Comparison of ENCODE assay signal across 7 cellular contexts in genomic region chr1:16257556-16257955, GRCh38. TPM values are rescaled to one million over a fixed set of nuclear protein-coding genes. Genes with fewer than 3 reads are reported as not detected.
DNase-seq lines count a peak whose midpoint lies in the region; ATAC-seq, FAIRE-seq and TF ChIP-seq lines count a peak whose summit lies in the region.
"Not testable (repeated sequence)": the region's sequence is repeated elsewhere in the genome, so short reads cannot be mapped to it uniquely, and the experiment has no call there.

No MANE protein-coding gene starts in this region.

- H3K4me3 Mint-ChIP-seq in CD4-positive, alpha-beta T cell; T-helper 17 cell; activated naive CD8-positive, alpha-beta T cell treated with anti-CD3 and anti-CD28 coated beads, Interleukin-2, amount 50 U/mL, for 24 hours; effector memory CD8-positive, alpha-beta T cell; stimulated activated memory B cell treated with anti-CD40 and anti-IgM and Interleukin-4, amounts not matched to agents 10 μg/mL and 1 μg/mL and 100 μg/mL, for 72 hours: not testable (repeated sequence)

- TF ChIP-seq CTCF in CD4-positive, alpha-beta T cell (IDR thresholded peaks at IDR 0.05); HCT116 (IDR thresholded peaks at IDR 0.05 in 2 of 3, conservative IDR thresholded peaks at IDR 0.05 in 1 of 3; ENCODE audit: borderline replicate concordance in 1 of 3, insufficient read depth in 1 of 3, low read depth in 2 of 3, low read length in 2 of 3); HepG2 (CRISPR knock-in tag; IDR thresholded peaks at IDR 0.05): not testable (repeated sequence)

- TF ChIP-seq RAD21 in HCT116 (IDR thresholded peaks at IDR 0.05; ENCODE audit: low read depth); HepG2 (CRISPR knock-in tag; IDR thresholded peaks at IDR 0.05): not testable (repeated sequence)

- TF ChIP-seq EP300 in HepG2 (IDR thresholded peaks at IDR 0.05; ENCODE audit: low read depth in 2 of 2, low read length in 2 of 2); HepG2 (CRISPR knock-in tag; IDR thresholded peaks at IDR 0.05; ENCODE audit: borderline replicate concordance): not testable (repeated sequence)

- POLR2A ChIA-PET in CD4-positive, alpha-beta T cell (lab: Charles Lee); HCT116 (lab: Charles Lee); HepG2 (lab: Yijun Ruan, JAX): not testable (repeated sequence)

- H3K9me3 Mint-ChIP-seq in CD4-positive, alpha-beta T cell; activated naive CD8-positive, alpha-beta T cell treated with anti-CD3 and anti-CD28 coated beads, Interleukin-2, amount 50 U/mL, for 24 hours; effector memory CD8-positive, alpha-beta T cell; stimulated activated memory B cell treated with anti-CD40 and anti-IgM and Interleukin-4, amounts not matched to agents 10 μg/mL and 1 μg/mL and 100 μg/mL, for 72 hours: not testable (repeated sequence)

- TF ChIP-seq POLR2A in HCT116 (IDR thresholded peaks at IDR 0.05; ENCODE audit: borderline replicate concordance, extremely low read depth, insufficient read depth, insufficient read length); HepG2 (IDR thresholded peaks at IDR 0.05; ENCODE audit: insufficient read depth in 1 of 2, low read depth in 2 of 2, low read length in 2 of 2): not testable (repeated sequence)

- not testable (repeated sequence) for FAIRE-seq in HepG2 (lab: Jason Lieb, UNC)

- in situ Hi-C loops in HepG2 (cut with HindIII; ENCODE audit: extremely low pct_ligation_motif_present, low pct_unique_long_range_greater_than_20kb): not testable (repeated sequence)

- not testable (repeated sequence) for H3K9me3 ChIP-seq in CD4-positive, alpha-beta T cell (ENCODE audit: control insufficient read depth, low read length); HCT116 (ENCODE audit: control insufficient read depth in 1 of 2, insufficient read depth in 1 of 2, low read depth in 1 of 2, low read length in 2 of 2); T-helper 17 cell (ENCODE audit: control insufficient read depth, low read length, poor library complexity, severe bottlenecking); HepG2 (ENCODE audit: low read length)

- H3K36me3 ChIP-seq in HCT116 (ENCODE audit: control insufficient read depth in 1 of 2, insufficient read depth in 2 of 2, low read length in 2 of 2) (peaks cover 3 to 12% of the 10 kb centered on the region in 2 experiments; a peak in 2 of 4 replicates), HepG2 (replicated peaks in 1 of 2; ENCODE audit: control insufficient read depth in 1 of 2, insufficient read depth in 2 of 2, low read length in 2 of 2) (peaks cover 5 to 45% of the 10 kb centered on the region in 2 experiments)

- peak overlapping the region; percentile 33 for H3K27ac Mint-ChIP-seq in CD4-positive, alpha-beta T cell
- peak overlapping the region; percentile 67 for H3K27ac Mint-ChIP-seq in T-helper 17 cell
- peak overlapping the region; percentile 38 for H3K27ac Mint-ChIP-seq in activated naive CD8-positive, alpha-beta T cell treated with anti-CD3 and anti-CD28 coated beads, Interleukin-2, amount 50 U/mL, for 24 hours
- peak overlapping the region; percentile 38 to 49 for H3K27ac Mint-ChIP-seq in effector memory CD8-positive, alpha-beta T cell
- H3K27ac Mint-ChIP-seq in stimulated activated memory B cell treated with anti-CD40 and anti-IgM and Interleukin-4, amounts not matched to agents 10 μg/mL and 1 μg/mL and 100 μg/mL, for 72 hours: peak overlapping the region; percentile 30

- not testable (repeated sequence) for ATAC-seq in CD4-positive, alpha-beta T cell (ENCODE audit: poor library complexity); HCT116; T-helper 17 cell; activated naive CD8-positive, alpha-beta T cell treated with anti-CD3 and anti-CD28 coated beads, Interleukin-2, amount 50 U/mL, for 24 hours; effector memory CD8-positive, alpha-beta T cell (replicated peaks); HepG2; stimulated activated memory B cell treated with anti-CD40 and anti-IgM and Interleukin-4, amounts not matched to agents 10 μg/mL and 1 μg/mL and 100 μg/mL, for 72 hours

- H3K27ac ChIP-seq in CD4-positive, alpha-beta T cell (ENCODE audit: low read depth, low read length); HCT116 (ENCODE audit: low read depth, low read length); HepG2 (ENCODE audit: extremely low read length, insufficient read depth, low read length): not testable (repeated sequence)

- 95% methylated on average over 3 of the region's 3 CpGs for WGBS in HepG2 (ENCODE audit: low lambda C conversion rate)

- intact Hi-C loops in CD4-positive, alpha-beta T cell (cut with DNase I, micrococcal nuclease); HCT116 (cut with micrococcal nuclease); HepG2 (cut with micrococcal nuclease; ENCODE audit: unreplicated experiment): not testable (repeated sequence)

- not testable (repeated sequence) for H2AFZ ChIP-seq in HCT116 (ENCODE audit: low read depth, low read length, poor library complexity, severe bottlenecking); HepG2 (ENCODE audit: low read length)

- H3K27me3 Mint-ChIP-seq in CD4-positive, alpha-beta T cell; T-helper 17 cell; activated naive CD8-positive, alpha-beta T cell treated with anti-CD3 and anti-CD28 coated beads, Interleukin-2, amount 50 U/mL, for 24 hours; effector memory CD8-positive, alpha-beta T cell; stimulated activated memory B cell treated with anti-CD40 and anti-IgM and Interleukin-4, amounts not matched to agents 10 μg/mL and 1 μg/mL and 100 μg/mL, for 72 hours: not testable (repeated sequence)

- not testable (repeated sequence) for DNase-seq in CD4-positive, alpha-beta T cell; HCT116 (ENCODE audit: low read depth, low spot score); T-helper 17 cell; activated naive CD8-positive, alpha-beta T cell treated with anti-CD3 and anti-CD28 coated beads, Interleukin-2, amount 50 U/mL, for 24 hours; effector memory CD8-positive, alpha-beta T cell; HepG2 (ENCODE audit: low spot score)

- peaks cover 8 to 12% of the 10 kb centered on the region in 2 experiments; a peak in 3 of 4 replicates for H3K4me1 ChIP-seq in HCT116 (ENCODE audit: control insufficient read depth in 1 of 2, insufficient read depth in 2 of 2, low read length in 2 of 2)
- not testable (repeated sequence) for H3K4me1 ChIP-seq in HepG2 (ENCODE audit: insufficient read depth, low read length)

- RAD21 ChIA-PET in HCT116 (lab: Charles Lee; ENCODE audit: low non-redundant PET in 1 of 2, low total read pairs in 2 of 2, uncharacterized antibody in 2 of 2, unreplicated experiment in 2 of 2): not testable (repeated sequence)

- H3K79me2 ChIP-seq in HCT116 (ENCODE audit: insufficient read depth, low read length); HepG2 (ENCODE audit: insufficient read depth, low read length): not testable (repeated sequence)

- not testable (repeated sequence) for H3K4me1 Mint-ChIP-seq in CD4-positive, alpha-beta T cell (ENCODE audit: low read depth); T-helper 17 cell; activated naive CD8-positive, alpha-beta T cell treated with anti-CD3 and anti-CD28 coated beads, Interleukin-2, amount 50 U/mL, for 24 hours; effector memory CD8-positive, alpha-beta T cell (ENCODE audit: low read depth in 2 of 2); stimulated activated memory B cell treated with anti-CD40 and anti-IgM and Interleukin-4, amounts not matched to agents 10 μg/mL and 1 μg/mL and 100 μg/mL, for 72 hours

- H3K27me3 ChIP-seq in CD4-positive, alpha-beta T cell (ENCODE audit: control insufficient read depth, insufficient read depth, low read length); HCT116 (ENCODE audit: insufficient read depth, low read length); HepG2 (ENCODE audit: control insufficient read depth in 1 of 2, insufficient read depth in 2 of 2, low read length in 2 of 2): not testable (repeated sequence)

- CTCF ChIA-PET in CD4-positive, alpha-beta T cell (lab: Charles Lee); HepG2 (lab: Yijun Ruan, JAX; ENCODE audit: low intra/inter-chr PET ratio, low total read pairs): not testable (repeated sequence)
- CTCF ChIA-PET in HCT116 (lab: Charles Lee): interaction anchor here (0.8 to 1.4 kb wide), 2 partner anchors 9 to 106 kb away, joined by 3 to 4 read pairs; no protein-coding TSS in a partner anchor

- not testable (repeated sequence) for H3K9me2 ChIP-seq in HCT116 (ENCODE audit: insufficient read depth)

- not testable (repeated sequence) for H3K9ac ChIP-seq in HCT116 (ENCODE audit: low read length); HepG2 (ENCODE audit: insufficient read depth, low read depth, low read length)

- H3K36me3 Mint-ChIP-seq in CD4-positive, alpha-beta T cell (ENCODE audit: low read depth): peaks cover 56% of the 10 kb centered on the region
- H3K36me3 Mint-ChIP-seq in T-helper 17 cell (ENCODE audit: low read depth); activated naive CD8-positive, alpha-beta T cell treated with anti-CD3 and anti-CD28 coated beads, Interleukin-2, amount 50 U/mL, for 24 hours (ENCODE audit: low read depth): not testable (repeated sequence)
- peaks cover 26% of the 10 kb centered on the region for H3K36me3 Mint-ChIP-seq in effector memory CD8-positive, alpha-beta T cell (ENCODE audit: insufficient read depth)
- peaks cover 14% of the 10 kb centered on the region for H3K36me3 Mint-ChIP-seq in stimulated activated memory B cell treated with anti-CD40 and anti-IgM and Interleukin-4, amounts not matched to agents 10 μg/mL and 1 μg/mL and 100 μg/mL, for 72 hours

- H3K4me3 ChIP-seq in HCT116 (replicated peaks in 1 of 2; ENCODE audit: low read depth in 1 of 2, low read length in 2 of 2); HepG2 (replicated peaks in 1 of 3; ENCODE audit: insufficient read depth in 1 of 3, low read depth in 2 of 3, low read length in 3 of 3): not testable (repeated sequence)

- H4K20me1 ChIP-seq in HCT116 (ENCODE audit: insufficient read depth); HepG2 (ENCODE audit: insufficient read depth, low read length): not testable (repeated sequence)

- not testable (repeated sequence) for BruUV-seq in HCT116 (replicated peaks; lab: Mats Ljungman, UMichigan); HepG2 (replicated peaks; lab: Mats Ljungman, UMichigan)

- not testable (repeated sequence) for H3K4me2 ChIP-seq in HCT116 (ENCODE audit: low read length); HepG2 (ENCODE audit: low read depth, low read length)

RNA-seq across cellular contexts. Expression of gene CPLANE2, which starts 20.6 kb away (rescaled TPM):
- total RNA-seq in CD4-positive, alpha-beta T cell: 1 to 10 TPM; 5.3 to 8.4 TPM
- total RNA-seq in HCT116 (2021; ENCODE audit: unreplicated experiment) (8.1 TPM), T-helper 17 cell (1 to 10 TPM; 4.3 to 6.9 TPM), HepG2 (2016; rRNA removed; fragmentation: Illumina TruSeq; extraction: Trizol) (0.98 and 1.6 TPM in 2 replicates)
- polyA plus RNA-seq in HCT116 (2012): 8.3 and 8.7 TPM in 2 replicates
- 0.62 and 0.71 TPM in 2 replicates for total RNA-seq in HepG2 (2016; cell fraction: cytosol; rRNA removed; fragmentation: Illumina TruSeq; extraction: Trizol; ENCODE audit: low read depth)
- 1.00 and 1.9 TPM in 2 replicates for total RNA-seq in HepG2 (2016; cell fraction: insoluble cytoplasmic fraction; rRNA removed; fragmentation: Illumina TruSeq; extraction: Trizol)
- total RNA-seq in HepG2 (2016; cell fraction: membrane; rRNA removed; fragmentation: Illumina TruSeq; extraction: Trizol): 1.8 and 1.9 TPM in 2 replicates
- total RNA-seq in HepG2 (2016; cell fraction: nucleus; rRNA removed; fragmentation: Illumina TruSeq; extraction: Trizol): 0.99 and 1.3 TPM in 2 replicates
- polyA plus RNA-seq in HepG2 (2011; rRNA removed): 0.27 and 0.29 TPM in 2 replicates
- 0.12 and 0.42 TPM in 2 replicates for polyA plus RNA-seq in HepG2 (2011; cell fraction: cytosol; rRNA removed)
- polyA plus RNA-seq in HepG2 (2011; cell fraction: nucleus; rRNA removed): 0.43 and 0.48 TPM in 2 replicates
- polyA plus RNA-seq in HepG2 (2012): 0.38 and 0.53 TPM in 2 replicates
- polyA plus RNA-seq in HepG2 (2016; cell fraction: cytosol; fragmentation: Illumina TruSeq; extraction: Trizol; ENCODE audit: low read depth): 0.38 and 0.65 TPM in 2 replicates
- 0.47 and 0.85 TPM in 2 replicates for polyA plus RNA-seq in HepG2 (2016; cell fraction: insoluble cytoplasmic fraction; fragmentation: Illumina TruSeq; extraction: Trizol; ENCODE audit: low read depth)
- polyA plus RNA-seq in HepG2 (2016; cell fraction: membrane; fragmentation: Illumina TruSeq; extraction: Trizol; ENCODE audit: low read depth): 0.76 and 1.2 TPM in 2 replicates
- polyA plus RNA-seq in HepG2 (2016; cell fraction: nucleus; fragmentation: Illumina TruSeq; extraction: Trizol; ENCODE audit: insufficient read depth, low read depth): 0.41 and 2.0 TPM in 2 replicates
- polyA minus RNA-seq in HepG2 (2011; rRNA and poly(A)+ RNA removed; ENCODE audit: low replicate concordance): 4.2 and 10.4 TPM in 2 replicates
- 2.1 TPM in 1 of 2 replicates, not detected in the other for polyA minus RNA-seq in HepG2 (2011; cell fraction: cytosol; rRNA and poly(A)+ RNA removed)
- 0.39 and 1.1 TPM in 2 replicates for polyA minus RNA-seq in HepG2 (2011; cell fraction: nucleus; rRNA and poly(A)+ RNA removed)

RNA-seq across cellular contexts. Expression of gene ARHGEF19, which starts 45.1 kb away (rescaled TPM):
- 1 to 10 TPM; 3.8 to 5.8 TPM for total RNA-seq in CD4-positive, alpha-beta T cell
- 59.7 TPM for total RNA-seq in HCT116 (2021; ENCODE audit: unreplicated experiment)
- 47.5 and 50.2 TPM in 2 replicates for polyA plus RNA-seq in HCT116 (2012)
- total RNA-seq in T-helper 17 cell: 1 to 10 TPM; 9.1 to 9.3 TPM
- total RNA-seq in HepG2 (2016; rRNA removed; fragmentation: Illumina TruSeq; extraction: Trizol): 1.8 and 2.0 TPM in 2 replicates
- total RNA-seq in HepG2 (2016; cell fraction: cytosol; rRNA removed; fragmentation: Illumina TruSeq; extraction: Trizol; ENCODE audit: low read depth): 0.53 and 1.0 TPM in 2 replicates
- total RNA-seq in HepG2 (2016; cell fraction: insoluble cytoplasmic fraction; rRNA removed; fragmentation: Illumina TruSeq; extraction: Trizol): 1.4 and 2.3 TPM in 2 replicates
- total RNA-seq in HepG2 (2016; cell fraction: membrane; rRNA removed; fragmentation: Illumina TruSeq; extraction: Trizol): 1.3 and 1.5 TPM in 2 replicates
- total RNA-seq in HepG2 (2016; cell fraction: nucleus; rRNA removed; fragmentation: Illumina TruSeq; extraction: Trizol): 1.9 and 2.1 TPM in 2 replicates
- 1.7 and 2.2 TPM in 2 replicates for polyA plus RNA-seq in HepG2 (2011; rRNA removed)
- 1.7 and 2.2 TPM in 2 replicates for polyA plus RNA-seq in HepG2 (2011; cell fraction: cytosol; rRNA removed)
- polyA plus RNA-seq in HepG2 (2011; cell fraction: nucleus; rRNA removed): 9.9 and 10.1 TPM in 2 replicates
- polyA plus RNA-seq in HepG2 (2012): 0.88 and 1.6 TPM in 2 replicates
- 0.47 and 1.2 TPM in 2 replicates for polyA plus RNA-seq in HepG2 (2016; cell fraction: cytosol; fragmentation: Illumina TruSeq; extraction: Trizol; ENCODE audit: low read depth)
- polyA plus RNA-seq in HepG2 (2016; cell fraction: insoluble cytoplasmic fraction; fragmentation: Illumina TruSeq; extraction: Trizol; ENCODE audit: low read depth): 1.7 and 2.2 TPM in 2 replicates
- 0.94 and 1.7 TPM in 2 replicates for polyA plus RNA-seq in HepG2 (2016; cell fraction: membrane; fragmentation: Illumina TruSeq; extraction: Trizol; ENCODE audit: low read depth)
- polyA plus RNA-seq in HepG2 (2016; cell fraction: nucleus; fragmentation: Illumina TruSeq; extraction: Trizol; ENCODE audit: insufficient read depth, low read depth): 4.0 and 5.0 TPM in 2 replicates
- polyA minus RNA-seq in HepG2 (2011; rRNA and poly(A)+ RNA removed; ENCODE audit: low replicate concordance): 1.3 and 7.5 TPM in 2 replicates
- polyA minus RNA-seq in HepG2 (2011; cell fraction: cytosol; rRNA and poly(A)+ RNA removed): 0.69 and 0.79 TPM in 2 replicates
- 1.4 and 2.1 TPM in 2 replicates for polyA minus RNA-seq in HepG2 (2011; cell fraction: nucleus; rRNA and poly(A)+ RNA removed)
